In genomic region chr2:237449193-237449797, GRCh38 we compare ENCODE assay signal across 11 cellular contexts. TPM values are rescaled to one million over a fixed set of nuclear protein-coding genes. Genes with fewer than 3 reads are reported as not detected.
DNase-seq lines count a peak whose midpoint lies in the region; ATAC-seq, FAIRE-seq and TF ChIP-seq lines count a peak whose summit lies in the region.
"Had no signal": no experiment of that assay in that cellular context is flagged by ENCODE, and none has a peak within 500 bp of the region (broad histone marks: within the 10 kb centered on the region; RNA-seq: fewer than 3 reads in every experiment).

No MANE protein-coding gene starts in this region.

- TF ChIP-seq EP300 in stomach (IDR thresholded peaks at IDR 0.05): no peak

- WGBS in stomach, 5 donors: 21 to 34% (median 26%) methylated on average over 11 of the region's 11 CpGs

- H3K27me3 ChIP-seq in bronchial epithelial cell (ENCODE audit: control insufficient read depth, insufficient read depth, low read length): no peaks in the 10 kb centered on the region
- H3K27me3 ChIP-seq in stomach: peaks cover 0 to 6% (median 0%) of the 10 kb centered on the region in 3 donors

- H3K9me3 ChIP-seq in stomach: no peaks in the 10 kb centered on the region
- H3K9me3 ChIP-seq: neutrophil had no signal

- H3K27ac ChIP-seq in stomach: peak overlapping the region in 4 of 5 donors; percentile 5 to 72 (median 64)
- H3K27ac ChIP-seq: neutrophil had no signal

- TF ChIP-seq CTCF in bronchial epithelial cell (IDR thresholded peaks at IDR 0.05; ENCODE audit: insufficient read depth, low read length, severe bottlenecking) (no peak), stomach (IDR thresholded peaks at IDR 0.05) (no peak)

- no peak for TF ChIP-seq POLR2A in stomach (IDR thresholded peaks at IDR 0.05)
- no peak for TF ChIP-seq POLR2A in erythroblast (IDR thresholded peaks at IDR 0.05; ENCODE audit: low read length)

- H3K4me3 ChIP-seq in bronchial epithelial cell (ENCODE audit: low read depth, low read length): no peak overlapping the region
- no peak overlapping the region for H3K4me3 ChIP-seq in stomach

- FAIRE-seq in HTR-8/SVneo (lab: Jason Lieb, UNC) (peak; percentile 13), bronchial epithelial cell (lab: Jason Lieb, UNC) (peak; percentile 43)

- H3K36me3 ChIP-seq in bronchial epithelial cell (ENCODE audit: control insufficient read depth, insufficient read depth, low read length): no peaks in the 10 kb centered on the region
- H3K36me3 ChIP-seq in stomach: no peaks in the 10 kb centered on the region
- H3K36me3 ChIP-seq: neutrophil had no signal

- ATAC-seq in left lobe of liver (peak; percentile 24), HG03469 (IDR thresholded peaks at IDR 0.05; ENCODE audit: unreplicated experiment) (no peak)

- DNase-seq in HTR-8/SVneo (ENCODE audit: insufficient read length, low spot score): no peak
- no peak for DNase-seq in bronchial epithelial cell (ENCODE audit: low read depth)
- no peak for DNase-seq in left lobe of liver (ENCODE audit: low spot score)
- no peak for DNase-seq in stomach
- DNase-seq in NCI-H2107 (lab: John Stamatoyannopoulos, UW): no peak
- no peak for DNase-seq in MV-4-11 (lab: John Stamatoyannopoulos, UW)
- DNase-seq in erythroblast (lab: John Stamatoyannopoulos, UW): no peak
- DNase-seq: EL, SW 1271 had no signal

- intact Hi-C loops in stomach (cut with DNase I; ENCODE audit: low total_unique reads): no loop called here

- peaks cover 0 to 17% (median 9%) of the 10 kb centered on the region in 4 donors for H3K4me1 ChIP-seq in stomach

RNA-seq across cellular contexts. Expression of gene COL6A3, which starts 35.3 kb away (rescaled TPM):
- 0.64 and 16.6 TPM in 2 replicates for total RNA-seq in bronchial epithelial cell
- total RNA-seq in left lobe of liver: 6.2 TPM
- total RNA-seq in stomach: 100 to 1,000 TPM; 105 to 411 (median 138) TPM
- polyA plus RNA-seq in stomach: 10 to 100 TPM in 2 of 3 donors, 1 to 10 TPM in 1; 9.3 to 23.3 (median 12.0) TPM

RNA-seq across cellular contexts. Expression of gene MLPH, which starts 37.8 kb away (rescaled TPM):
- total RNA-seq in bronchial epithelial cell: 6.6 and 14.7 TPM in 2 replicates
- 55.0 TPM for total RNA-seq in left lobe of liver
- total RNA-seq in stomach: 100 to 1,000 TPM; 182 to 657 (median 436) TPM
- 100 to 1,000 TPM in 1 of 3 donors, 10 to 100 TPM in 2; 61.3 to 308 (median 72.6) TPM for polyA plus RNA-seq in stomach
